Comparison of ENCODE assay signal across 2 cellular contexts in genomic region chr2:169673921-169674320, GRCh38.
TF ChIP-seq lines count a peak whose summit lies in the region.

No MANE protein-coding gene starts in this region.

TF ChIP-seq in GM23338, 12 proteins besides CTCF, POLR2A, EP300 and RAD21:
- no peak for TF ChIP-seq CREB1 (CRISPR knock-in tag; IDR thresholded peaks at IDR 0.05; ENCODE audit: low read depth)
- TF ChIP-seq REST (IDR thresholded peaks at IDR 0.05; ENCODE audit: unreplicated experiment), result no peak
- TF ChIP-seq, protein P1, sequence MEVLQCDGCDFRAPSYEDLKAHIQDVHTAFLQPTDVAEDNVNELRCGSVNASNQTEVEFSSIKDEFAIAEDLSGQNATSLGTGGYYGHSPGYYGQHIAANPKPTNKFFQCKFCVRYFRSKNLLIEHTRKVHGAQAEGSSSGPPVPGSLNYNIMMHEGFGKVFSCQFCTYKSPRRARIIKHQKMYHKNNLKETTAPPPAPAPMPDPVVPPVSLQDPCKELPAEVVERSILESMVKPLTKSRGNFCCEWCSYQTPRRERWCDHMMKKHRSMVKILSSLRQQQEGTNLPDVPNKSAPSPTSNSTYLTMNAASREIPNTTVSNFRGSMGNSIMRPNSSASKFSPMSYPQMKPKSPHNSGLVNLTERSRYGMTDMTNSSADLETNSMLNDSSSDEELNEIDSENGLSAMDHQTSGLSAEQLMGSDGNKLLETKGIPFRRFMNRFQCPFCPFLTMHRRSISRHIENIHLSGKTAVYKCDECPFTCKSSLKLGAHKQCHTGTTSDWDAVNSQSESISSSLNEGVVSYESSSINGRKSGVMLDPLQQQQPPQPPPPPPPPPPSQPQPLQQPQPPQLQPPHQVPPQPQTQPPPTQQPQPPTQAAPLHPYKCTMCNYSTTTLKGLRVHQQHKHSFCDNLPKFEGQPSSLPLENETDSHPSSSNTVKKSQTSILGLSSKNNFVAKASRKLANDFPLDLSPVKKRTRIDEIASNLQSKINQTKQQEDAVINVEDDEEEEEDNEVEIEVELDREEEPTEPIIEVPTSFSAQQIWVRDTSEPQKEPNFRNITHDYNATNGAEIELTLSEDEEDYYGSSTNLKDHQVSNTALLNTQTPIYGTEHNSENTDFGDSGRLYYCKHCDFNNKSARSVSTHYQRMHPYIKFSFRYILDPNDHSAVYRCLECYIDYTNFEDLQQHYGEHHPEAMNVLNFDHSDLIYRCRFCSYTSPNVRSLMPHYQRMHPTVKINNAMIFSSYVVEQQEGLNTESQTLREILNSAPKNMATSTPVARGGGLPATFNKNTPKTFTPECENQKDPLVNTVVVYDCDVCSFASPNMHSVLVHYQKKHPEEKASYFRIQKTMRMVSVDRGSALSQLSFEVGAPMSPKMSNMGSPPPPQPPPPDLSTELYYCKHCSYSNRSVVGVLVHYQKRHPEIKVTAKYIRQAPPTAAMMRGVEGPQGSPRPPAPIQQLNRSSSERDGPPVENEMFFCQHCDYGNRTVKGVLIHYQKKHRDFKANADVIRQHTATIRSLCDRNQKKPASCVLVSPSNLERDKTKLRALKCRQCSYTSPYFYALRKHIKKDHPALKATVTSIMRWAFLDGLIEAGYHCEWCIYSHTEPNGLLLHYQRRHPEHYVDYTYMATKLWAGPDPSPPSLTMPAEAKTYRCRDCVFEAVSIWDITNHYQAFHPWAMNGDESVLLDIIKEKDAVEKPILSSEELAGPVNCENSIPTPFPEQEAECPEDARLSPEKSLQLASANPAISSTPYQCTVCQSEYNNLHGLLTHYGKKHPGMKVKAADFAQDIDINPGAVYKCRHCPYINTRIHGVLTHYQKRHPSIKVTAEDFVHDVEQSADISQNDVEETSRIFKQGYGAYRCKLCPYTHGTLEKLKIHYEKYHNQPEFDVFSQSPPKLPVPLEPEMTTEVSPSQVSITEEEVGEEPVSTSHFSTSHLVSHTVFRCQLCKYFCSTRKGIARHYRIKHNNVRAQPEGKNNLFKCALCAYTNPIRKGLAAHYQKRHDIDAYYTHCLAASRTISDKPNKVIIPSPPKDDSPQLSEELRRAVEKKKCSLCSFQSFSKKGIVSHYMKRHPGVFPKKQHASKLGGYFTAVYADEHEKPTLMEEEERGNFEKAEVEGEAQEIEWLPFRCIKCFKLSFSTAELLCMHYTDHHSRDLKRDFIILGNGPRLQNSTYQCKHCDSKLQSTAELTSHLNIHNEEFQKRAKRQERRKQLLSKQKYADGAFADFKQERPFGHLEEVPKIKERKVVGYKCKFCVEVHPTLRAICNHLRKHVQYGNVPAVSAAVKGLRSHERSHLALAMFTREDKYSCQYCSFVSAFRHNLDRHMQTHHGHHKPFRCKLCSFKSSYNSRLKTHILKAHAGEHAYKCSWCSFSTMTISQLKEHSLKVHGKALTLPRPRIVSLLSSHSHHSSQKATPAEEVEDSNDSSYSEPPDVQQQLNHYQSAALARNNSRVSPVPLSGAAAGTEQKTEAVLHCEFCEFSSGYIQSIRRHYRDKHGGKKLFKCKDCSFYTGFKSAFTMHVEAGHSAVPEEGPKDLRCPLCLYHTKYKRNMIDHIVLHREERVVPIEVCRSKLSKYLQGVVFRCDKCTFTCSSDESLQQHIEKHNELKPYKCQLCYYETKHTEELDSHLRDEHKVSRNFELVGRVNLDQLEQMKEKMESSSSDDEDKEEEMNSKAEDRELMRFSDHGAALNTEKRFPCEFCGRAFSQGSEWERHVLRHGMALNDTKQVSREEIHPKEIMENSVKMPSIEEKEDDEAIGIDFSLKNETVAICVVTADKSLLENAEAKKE (CRISPR knock-in tag; IDR thresholded peaks at IDR 0.05), result no peak
- TF ChIP-seq POLR2AphosphoS5 (IDR thresholded peaks at IDR 0.05; ENCODE audit: low read depth), result no peak
- TF ChIP-seq EZH2 (IDR thresholded peaks at IDR 0.05; ENCODE audit: low read depth, unreplicated experiment), result no peak
- no peak for TF ChIP-seq EZH2phosphoT487 (IDR thresholded peaks at IDR 0.05; ENCODE audit: unreplicated experiment)
- no peak for TF ChIP-seq STAT1 (IDR thresholded peaks at IDR 0.05; ENCODE audit: unreplicated experiment)
- no peak for TF ChIP-seq JUNB (IDR thresholded peaks at IDR 0.05; ENCODE audit: unreplicated experiment)
- TF ChIP-seq ZNF114 (CRISPR knock-in tag; IDR thresholded peaks at IDR 0.05), result no peak
- TF ChIP-seq ZNF331 (CRISPR knock-in tag; IDR thresholded peaks at IDR 0.05; ENCODE audit: low read depth), result no peak
- TF ChIP-seq NANOG (IDR thresholded peaks at IDR 0.05; ENCODE audit: borderline replicate concordance), result no peak
- TF ChIP-seq ETS1 (IDR thresholded peaks at IDR 0.05), result no peak

TF ChIP-seq in K562, 482 proteins besides CTCF, POLR2A, EP300 and RAD21:
- TF ChIP-seq HOMEZ (CRISPR knock-in tag; IDR thresholded peaks at IDR 0.05) (no peak), SRSF9 (IDR thresholded peaks at IDR 0.05; ENCODE audit: borderline replicate concordance, low read depth, low read length) (no peak), SPI1 (IDR thresholded peaks at IDR 0.05; ENCODE audit: borderline replicate concordance, low read depth, low read length) (no peak), RBM39 (optimal IDR thresholded peaks at IDR 0.05; ENCODE audit: low read depth, low read length) (no peak)
- TF ChIP-seq, protein P2, sequence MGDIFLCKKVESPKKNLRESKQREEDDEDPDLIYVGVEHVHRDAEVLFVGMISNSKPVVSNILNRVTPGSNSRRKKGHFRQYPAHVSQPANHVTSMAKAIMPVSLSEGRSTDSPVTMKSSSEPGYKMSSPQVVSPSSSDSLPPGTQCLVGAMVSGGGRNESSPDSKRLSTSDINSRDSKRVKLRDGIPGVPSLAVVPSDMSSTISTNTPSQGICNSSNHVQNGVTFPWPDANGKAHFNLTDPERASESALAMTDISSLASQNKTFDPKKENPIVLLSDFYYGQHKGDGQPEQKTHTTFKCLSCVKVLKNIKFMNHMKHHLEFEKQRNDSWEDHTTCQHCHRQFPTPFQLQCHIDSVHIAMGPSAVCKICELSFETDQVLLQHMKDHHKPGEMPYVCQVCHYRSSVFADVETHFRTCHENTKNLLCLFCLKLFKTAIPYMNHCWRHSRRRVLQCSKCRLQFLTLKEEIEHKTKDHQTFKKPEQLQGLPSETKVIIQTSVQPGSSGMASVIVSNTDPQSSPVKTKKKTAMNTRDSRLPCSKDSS (IDR thresholded peaks at IDR 0.05; ENCODE audit: low read depth, partially characterized antibody), result no peak
